In the genomic region with DNA sequence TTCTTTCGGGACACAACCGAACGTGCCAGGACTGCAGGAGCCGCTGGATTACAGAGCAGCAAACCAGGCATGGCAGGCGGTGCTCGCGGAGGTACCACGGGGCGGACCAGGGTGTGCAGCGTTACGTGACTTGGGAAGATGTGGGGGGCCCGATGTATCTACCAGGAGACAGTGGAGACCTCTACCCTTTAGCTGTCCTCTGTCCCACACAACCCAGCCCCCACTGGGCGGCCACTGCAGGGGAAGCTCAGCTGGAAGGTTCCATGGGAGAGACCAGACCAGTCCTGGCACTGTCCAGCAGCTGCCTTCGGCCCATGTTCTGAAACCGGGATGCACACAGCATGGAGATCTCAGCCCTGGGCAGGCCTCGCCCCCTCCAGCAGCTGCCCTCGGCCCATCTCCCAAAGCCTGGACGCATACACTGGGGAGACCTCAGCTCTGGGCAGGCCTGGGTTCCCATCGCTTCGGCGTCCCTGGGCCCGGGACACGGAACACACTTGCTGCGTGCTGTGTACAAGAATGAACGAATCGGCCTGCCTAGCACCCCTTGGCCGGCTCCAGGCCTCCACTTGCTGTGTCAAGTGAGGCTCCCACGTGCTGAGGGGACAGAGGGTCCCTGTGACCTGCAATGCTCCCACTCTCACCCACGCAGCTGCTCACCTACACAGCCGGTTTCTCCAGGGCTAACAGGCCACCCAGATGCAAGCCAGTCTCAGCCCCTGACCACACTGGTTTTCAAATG, we compare ENCODE assay signal across 25 cellular contexts.
A peak's percentile ranks its signal among the peaks of the same experiment; 100 is the strongest.
DNase-seq lines count a peak whose midpoint lies in the region; ATAC-seq and TF ChIP-seq lines count a peak whose summit lies in the region.
"Had no signal": no experiment of that assay in that cellular context is flagged by ENCODE, and none has a peak within 500 bp of the region (broad histone marks: within the 10 kb centered on the region; RNA-seq: fewer than 3 reads in every experiment).

No MANE protein-coding gene starts in this region.

- H3K9me3 ChIP-seq in lower lobe of right lung: no peaks in the 10 kb centered on the region
- H3K9me3 ChIP-seq: BE2C, neutrophil, transverse colon had no signal

- no peak overlapping the region for H3K27ac ChIP-seq in lower lobe of right lung
- H3K27ac ChIP-seq: brain microvascular endothelial cell, neutrophil, RWPE1, transverse colon had no signal

- H3K4me3 Mint-ChIP-seq in chondrocyte (ENCODE audit: unreplicated experiment): no peak overlapping the region
- H3K4me3 Mint-ChIP-seq in stimulated activated naive B cell treated with anti-CD40 and anti-IgM and Interleukin-4, amounts not matched to agents 10 μg/mL and 1 μg/mL and 100 μg/mL, for 72 hours: no peak overlapping the region
- H3K4me3 Mint-ChIP-seq: activated naive CD4-positive, alpha-beta T cell treated with anti-CD3 and anti-CD28 coated beads, Interleukin-2, amount 50 U/mL, for 24 hours; T-cell had no signal

- no peaks in the 10 kb centered on the region for H3K27me3 Mint-ChIP-seq in chondrocyte (ENCODE audit: low read depth)
- H3K27me3 Mint-ChIP-seq in stimulated activated naive B cell treated with anti-CD40 and anti-IgM and Interleukin-4, amounts not matched to agents 10 μg/mL and 1 μg/mL and 100 μg/mL, for 72 hours: no peaks in the 10 kb centered on the region
- H3K27me3 Mint-ChIP-seq: activated naive CD4-positive, alpha-beta T cell treated with anti-CD3 and anti-CD28 coated beads, Interleukin-2, amount 50 U/mL, for 24 hours; T-cell had no signal

- no peaks in the 10 kb centered on the region for H3K4me1 ChIP-seq in lower lobe of right lung
- H3K4me1 ChIP-seq: transverse colon had no signal

- no peak for ATAC-seq in lower lobe of right lung
- ATAC-seq in stimulated activated naive B cell treated with anti-CD40 and anti-IgM and Interleukin-4, amounts not matched to agents 10 μg/mL and 1 μg/mL and 100 μg/mL, for 72 hours (replicated peaks): no peak
- no peak for ATAC-seq in HG02588 (IDR thresholded peaks at IDR 0.05; ENCODE audit: unreplicated experiment)
- ATAC-seq: T-cell had no signal

- H3K4me3 ChIP-seq in lower lobe of right lung: no peak overlapping the region
- H3K4me3 ChIP-seq: transverse colon had no signal

- H3K4me1 Mint-ChIP-seq in chondrocyte (ENCODE audit: low read depth): peaks cover 8% of the 10 kb centered on the region
- H3K4me1 Mint-ChIP-seq in stimulated activated naive B cell treated with anti-CD40 and anti-IgM and Interleukin-4, amounts not matched to agents 10 μg/mL and 1 μg/mL and 100 μg/mL, for 72 hours: peaks cover 29 to 38% of the 10 kb centered on the region in 2 donors
- H3K4me1 Mint-ChIP-seq: activated naive CD4-positive, alpha-beta T cell treated with anti-CD3 and anti-CD28 coated beads, Interleukin-2, amount 50 U/mL, for 24 hours had no signal

- no peaks in the 10 kb centered on the region for H3K36me3 ChIP-seq in lower lobe of right lung
- H3K36me3 ChIP-seq: BE2C, brain microvascular endothelial cell, neutrophil, transverse colon had no signal

- TF ChIP-seq CTCF in chondrocyte (IDR thresholded peaks at IDR 0.05): no peak
- TF ChIP-seq CTCF in lower lobe of right lung (IDR thresholded peaks at IDR 0.05): no peak

- peak; percentile 5 for DNase-seq in activated CD8-positive, alpha-beta memory T cell treated with anti-CD3 and anti-CD28 coated beads, Interleukin-2, amount 50 U/mL, for 4 hours
- DNase-seq in activated CD8-positive, alpha-beta memory T cell treated with anti-CD3 and anti-CD28 coated beads for 24 hours: no peak
- peak; percentile 88 for DNase-seq in chondrocyte (ENCODE audit: low spot score)
- DNase-seq in lower lobe of right lung: peak; percentile 39
- no peak for DNase-seq in stimulated activated naive B cell treated with anti-CD40 and anti-IgM and Interleukin-4, amounts not matched to agents 10 μg/mL and 1 μg/mL and 100 μg/mL, for 72 hours
- DNase-seq in NCI-H146 (lab: John Stamatoyannopoulos, UW): no peak
- no peak for DNase-seq in NCI-H1105 (lab: John Stamatoyannopoulos, UW)
- DNase-seq: 8988T; activated CD4-positive, alpha-beta T cell treated with anti-CD3 and anti-CD28 coated beads, Interleukin-2, amount 50 U/mL, for 4 hours; activated T-cell treated with anti-CD3 and anti-CD28 coated beads, Interleukin-2, amount 50 U/mL, for 1 hour; BE2C; brain microvascular endothelial cell; Calu3; cortex of kidney; EL; hippocampal formation; NCI-H1105 treated with DMSO at 0.1 percent for 48 hours; NCI-H510A treated with DMSO at 0.1 percent for 48 hours; stimulated activated naive CD4-positive, alpha-beta T cell treated with Interleukin-2 at 50 U/mL for 16 hours; T-cell; transverse colon had no signal

- H3K9me3 Mint-ChIP-seq in chondrocyte (ENCODE audit: low read depth): no peaks in the 10 kb centered on the region
- H3K9me3 Mint-ChIP-seq in stimulated activated naive B cell treated with anti-CD40 and anti-IgM and Interleukin-4, amounts not matched to agents 10 μg/mL and 1 μg/mL and 100 μg/mL, for 72 hours: no peaks in the 10 kb centered on the region
- H3K9me3 Mint-ChIP-seq: activated naive CD4-positive, alpha-beta T cell treated with anti-CD3 and anti-CD28 coated beads, Interleukin-2, amount 50 U/mL, for 24 hours; T-cell had no signal

- H3K27ac Mint-ChIP-seq in chondrocyte (ENCODE audit: unreplicated experiment): no peak overlapping the region
- peak overlapping the region; percentile 65 for H3K27ac Mint-ChIP-seq in stimulated activated naive B cell treated with anti-CD40 and anti-IgM and Interleukin-4, amounts not matched to agents 10 μg/mL and 1 μg/mL and 100 μg/mL, for 72 hours
- H3K27ac Mint-ChIP-seq: activated naive CD4-positive, alpha-beta T cell treated with anti-CD3 and anti-CD28 coated beads, Interleukin-2, amount 50 U/mL, for 24 hours; T-cell had no signal

- intact Hi-C loops in lower lobe of right lung (cut with DNase I): no loop called here

- no peaks in the 10 kb centered on the region for H3K36me3 Mint-ChIP-seq in chondrocyte (ENCODE audit: low read depth)
- peaks cover 20 to 30% of the 10 kb centered on the region in 2 donors for H3K36me3 Mint-ChIP-seq in stimulated activated naive B cell treated with anti-CD40 and anti-IgM and Interleukin-4, amounts not matched to agents 10 μg/mL and 1 μg/mL and 100 μg/mL, for 72 hours

- H3K27me3 ChIP-seq in lower lobe of right lung (ENCODE audit: low read depth): no peaks in the 10 kb centered on the region
- H3K27me3 ChIP-seq: BE2C, brain microvascular endothelial cell, neutrophil, transverse colon had no signal

Comparison
In these comparisons a context has a peak if more than half of its experiments do, and no peak if none do; other contexts are left out.
1. DNase-seq: peak in activated CD8-positive, alpha-beta memory T cell treated with anti-CD3 and anti-CD28 coated beads, Interleukin-2, amount 50 U/mL, for 4 hours (single experiment), chondrocyte (single experiment) and lower lobe of right lung (single experiment); none in activated CD8-positive, alpha-beta memory T cell treated with anti-CD3 and anti-CD28 coated beads for 24 hours (single experiment), stimulated activated naive B cell treated with anti-CD40 and anti-IgM and Interleukin-4, amounts not matched to agents 10 μg/mL and 1 μg/mL and 100 μg/mL, for 72 hours (single experiment), NCI-H146 (single experiment) and NCI-H1105 (single experiment).